10 cellular contexts compared by ENCODE assay signal in genomic region chr19:16315825-16316505, GRCh38. TPM values are rescaled to one million over a fixed set of nuclear protein-coding genes. Genes with fewer than 3 reads are reported as not detected.
DNase-seq lines count a peak whose midpoint lies in the region; ATAC-seq, FAIRE-seq and TF ChIP-seq lines count a peak whose summit lies in the region.
"Had no signal": no experiment of that assay in that cellular context is flagged by ENCODE, and none has a peak within 500 bp of the region (broad histone marks: within the 10 kb centered on the region; RNA-seq: fewer than 3 reads in every experiment).

No MANE protein-coding gene starts in this region.

- peak overlapping the region in 2 of 4 donors; percentile 4 to 33 for H3K27ac ChIP-seq in pancreas

- no peak for TF ChIP-seq POLR2A in GM18505 (IDR thresholded peaks at IDR 0.05; ENCODE audit: borderline replicate concordance, extremely low read depth, insufficient read depth, insufficient read length)

- H3K36me3 ChIP-seq in BJ (ENCODE audit: control insufficient read depth, insufficient read depth, low read length): no peaks in the 10 kb centered on the region
- H3K36me3 ChIP-seq in pancreas: no peaks in the 10 kb centered on the region

- TF ChIP-seq CTCF in BJ (IDR thresholded peaks at IDR 0.05; ENCODE audit: insufficient read depth, low read depth, low read length) (no peak), pancreas (IDR thresholded peaks at IDR 0.05) (no peak)

- no peaks in the 10 kb centered on the region for H3K27me3 ChIP-seq in BJ (ENCODE audit: control insufficient read depth, insufficient read depth, low read length)
- no peaks in the 10 kb centered on the region for H3K27me3 ChIP-seq in pancreas

- intact Hi-C loops in pancreas (cut with DNase I): no loop called here

- CTCF ChIA-PET in BJ (lab: Yijun Ruan, JAX): interaction anchor here (1.0 to 2.0 kb wide), 2 partner anchors 67 to 68 kb away, joined by 3 to 7 read pairs; no protein-coding TSS in a partner anchor

- DNase-seq in BJ (ENCODE audit: low read depth) (peak; percentile 97), RPMI7951 (ENCODE audit: low read depth) (peak; percentile 82), pancreas (no peak), cerebellum (ENCODE audit: low spot score) (no peak), NCI-H526 treated with DMSO at 0.1 percent for 48 hours (lab: John Stamatoyannopoulos, UW) (no peak)
- DNase-seq: activated CD8-positive, alpha-beta T cell treated with anti-CD3 and anti-CD28 coated beads for 36 hours; immature natural killer cell had no signal

- POLR2A ChIA-PET in BJ (lab: Charles Lee): interaction anchor here (0.6 to 1.5 kb wide), 4 partner anchors 9 to 131 kb away, joined by 3 to 15 read pairs (median 3); partner anchors contain the start of genes FAM32A and KLF2

- H3K4me3 ChIP-seq in BJ (ENCODE audit: low read depth, low read length): no peak overlapping the region
- H3K4me3 ChIP-seq in pancreas: no peak overlapping the region

- no peaks in the 10 kb centered on the region for H3K9me3 ChIP-seq in pancreas

- 66 to 70% methylated on average over 13 of the region's 13 CpGs for WGBS in pancreas, 2 donors

- no peaks in the 10 kb centered on the region for H3K4me1 ChIP-seq in pancreas

- FAIRE-seq in pancreas (lab: Jason Lieb, UNC): no peak

- ATAC-seq in esophagus mucosa (peak; percentile 10), pancreas (peak in 3 of 4 donors; percentile 51 to 68 (median 58)), GM18505 (IDR thresholded peaks at IDR 0.05; ENCODE audit: unreplicated experiment) (no peak), HG03280 (IDR thresholded peaks at IDR 0.05; ENCODE audit: unreplicated experiment) (no peak)
- ATAC-seq: activated CD8-positive, alpha-beta T cell treated with anti-CD3 and anti-CD28 coated beads for 36 hours had no signal

RNA-seq across cellular contexts. Expression of gene KLF2, which starts 8.7 kb away (rescaled TPM):
- polyA plus RNA-seq in BJ (2011; rRNA removed) (1.7 and 1.8 TPM in 2 replicates), pancreas (1 to 10 TPM; 3.4 to 3.7 TPM)
- 2.3 and 2.6 TPM in 2 replicates for polyA minus RNA-seq in BJ (2011; rRNA and poly(A)+ RNA removed)
- 2.8 and 3.0 TPM in 2 replicates for total RNA-seq in RPMI7951 (2014; rRNA removed; shearing (Covaris generic))
- total RNA-seq in esophagus mucosa (5.2 TPM), pancreas (10 to 100 TPM in 2 of 6 donors, 1 to 10 TPM in 4; 3.1 to 12.0 (median 5.8) TPM), cerebellum (5.3 TPM)

Comparison
In these comparisons a context has a peak if more than half of its experiments do, and no peak if none do; other contexts are left out.
1. DNase-seq: peak in BJ (single experiment) and RPMI7951 (single experiment); none in pancreas (0 of 6), cerebellum (single experiment) and NCI-H526 treated with DMSO at 0.1 percent for 48 hours (single experiment).
2. ATAC-seq: peak in esophagus mucosa (single experiment) and pancreas (3 of 4); none in GM18505 (single experiment) and HG03280 (single experiment).